In genomic region chr19:17703823-17704463, GRCh38 we compare ENCODE assay signal across 8 cellular contexts. TPM values are rescaled to one million over a fixed set of nuclear protein-coding genes. Genes with fewer than 3 reads are reported as not detected.
DNase-seq lines count a peak whose midpoint lies in the region; ATAC-seq, FAIRE-seq and TF ChIP-seq lines count a peak whose summit lies in the region.

No MANE protein-coding gene starts in this region.

- TF ChIP-seq RAD21 in H1 (IDR thresholded peaks at IDR 0.05 in 1 of 2, conservative IDR thresholded peaks at IDR 0.05 in 1 of 2; ENCODE audit: low read depth in 2 of 2, low read length in 2 of 2), result peak; percentile 71 to 80

- H3K4ac ChIP-seq in H1 (replicated peaks; ENCODE audit: insufficient read length, low read depth, low read length), result no peak overlapping the region

- no peak overlapping the region for H2BK20ac ChIP-seq in H1 (ENCODE audit: low read length)

- ATAC-seq in CD4-positive, CD25-positive, alpha-beta regulatory T cell (ENCODE audit: low read depth in 2 of 2), result peak; percentile 84 to 86
- peak; percentile 93 for ATAC-seq in activated CD8-positive, alpha-beta T cell treated with anti-CD3 and anti-CD28 coated beads, Interleukin-2, amount 10 ng/mL, durations not matched to agents 7 days and 5 days
- peak; percentile 95 to 99 for ATAC-seq in naive thymus-derived CD8-positive, alpha-beta T cell
- peak; percentile 76 for ATAC-seq in stimulated activated naive CD8-positive, alpha-beta T cell treated with anti-CD3 and anti-CD28 coated beads, Interleukin-15, Interleukin-2, amounts not matched to agents 100 U/mL and 50 U/mL, for 24 hours
- no peak for ATAC-seq in GM21423 (IDR thresholded peaks at IDR 0.05; ENCODE audit: unreplicated experiment)
- no peak for ATAC-seq in HG02938 (IDR thresholded peaks at IDR 0.05; ENCODE audit: unreplicated experiment)

- TF ChIP-seq POLR2A in H1 (IDR thresholded peaks at IDR 0.05; ENCODE audit: control extremely low read depth in 1 of 2, low read depth in 2 of 2, low read length in 2 of 2), result no peak

- H4K91ac ChIP-seq in H1 (replicated peaks; ENCODE audit: insufficient read length, low read length), result no peak overlapping the region

- 69% methylated on average over 7 of the region's 11 CpGs; no CpG with 5 or more reads in 1 of the 2 experiments for WGBS in H1 (ENCODE audit: extremely low coverage in 1 of 2, insufficient coverage in 1 of 2, insufficient read length in 1 of 2, insufficient replicate concordance in 2 of 2, low coverage in 1 of 2, low lambda C conversion rate in 2 of 2, missing lambda C conversion rate in 1 of 2), 2 experiments

- H2BK120ac ChIP-seq in H1 (replicated peaks; ENCODE audit: low read depth, low read length), result no peak overlapping the region

- H3K79me2 ChIP-seq in MM.1S (ENCODE audit: low read length) (no peaks in the 10 kb centered on the region), H1 (ENCODE audit: control insufficient read depth in 1 of 2, insufficient read depth in 2 of 2, low read length in 2 of 2) (no peaks in the 10 kb centered on the region)

- H3K9me3 ChIP-seq in CD4-positive, CD25-positive, alpha-beta regulatory T cell (ENCODE audit: control insufficient read depth in 2 of 2, low read length in 2 of 2), result no peaks in the 10 kb centered on the region
- H3K9me3 ChIP-seq in MM.1S (replicated peaks; ENCODE audit: insufficient read depth, low read length) (no peaks in the 10 kb centered on the region), H1 (ENCODE audit: insufficient read depth in 2 of 2, low read depth in 1 of 2, low read length in 1 of 2) (no peaks in the 10 kb centered on the region)

- no peaks in the 10 kb centered on the region for H3K4me1 ChIP-seq in CD4-positive, CD25-positive, alpha-beta regulatory T cell (ENCODE audit: control insufficient read depth, insufficient read depth, low read length, poor library complexity, severe bottlenecking)
- H3K4me1 ChIP-seq in MM.1S (ENCODE audit: low read length) (no peaks in the 10 kb centered on the region), H1 (replicated peaks in 1 of 4; ENCODE audit: control insufficient read depth in 3 of 4, insufficient read depth in 4 of 4, low read length in 3 of 4) (no peaks in the 10 kb centered on the region; a peak in 2 of 7 replicates)

- peaks cover 6% of the 10 kb centered on the region for H3K27me3 Mint-ChIP-seq in CD4-positive, CD25-positive, alpha-beta regulatory T cell
- H3K27me3 Mint-ChIP-seq in activated CD8-positive, alpha-beta T cell treated with anti-CD3 and anti-CD28 coated beads, Interleukin-2, amount 10 ng/mL, durations not matched to agents 7 days and 5 days (ENCODE audit: low read depth), result peaks cover 3% of the 10 kb centered on the region
- peaks cover 2 to 11% (median 4%) of the 10 kb centered on the region in 5 donors for H3K27me3 Mint-ChIP-seq in naive thymus-derived CD8-positive, alpha-beta T cell

- no peaks in the 10 kb centered on the region for H3F3A ChIP-seq in MM.1S (ENCODE audit: insufficient read depth, low read length)

- TF ChIP-seq CTCF in MM.1S (IDR thresholded peaks at IDR 0.05; ENCODE audit: low read length), result peak; percentile 85
- TF ChIP-seq CTCF in H1 (IDR thresholded peaks at IDR 0.05; ENCODE audit: control extremely low read depth in 1 of 3, insufficient read depth in 1 of 3, low read depth in 1 of 3, low read length in 3 of 3), result peak; percentile 81 to 93 (median 89)

- H3K36me3 ChIP-seq in CD4-positive, CD25-positive, alpha-beta regulatory T cell (ENCODE audit: control insufficient read depth, insufficient read depth, low read length), result no peaks in the 10 kb centered on the region
- H3K36me3 ChIP-seq in MM.1S (replicated peaks; ENCODE audit: insufficient read depth, low read length), result no peaks in the 10 kb centered on the region
- H3K36me3 ChIP-seq in H1 (ENCODE audit: control insufficient read depth in 2 of 4, insufficient read depth in 4 of 4, low read length in 3 of 4), result no peaks in the 10 kb centered on the region

- H3K4me1 Mint-ChIP-seq in CD4-positive, CD25-positive, alpha-beta regulatory T cell, result peaks cover 0 to 3% (median under 1%) of the 10 kb centered on the region in 4 donors
- H3K4me1 Mint-ChIP-seq in activated CD8-positive, alpha-beta T cell treated with anti-CD3 and anti-CD28 coated beads, Interleukin-2, amount 10 ng/mL, durations not matched to agents 7 days and 5 days (ENCODE audit: low read depth), result no peaks in the 10 kb centered on the region
- H3K4me1 Mint-ChIP-seq in naive thymus-derived CD8-positive, alpha-beta T cell, result peaks cover 0 to 5% (median 1%) of the 10 kb centered on the region in 4 donors

- no peaks in the 10 kb centered on the region for H3K79me1 ChIP-seq in H1 (ENCODE audit: low read depth, low read length)

- H2AK5ac ChIP-seq in H1 (ENCODE audit: low read depth, low read length), result no peak overlapping the region

- no peak overlapping the region for H4K8ac ChIP-seq in H1 (ENCODE audit: extremely low read depth, insufficient read depth, low read length)

- no peaks in the 10 kb centered on the region for H3K9me2 ChIP-seq in MM.1S (replicated peaks; ENCODE audit: insufficient read depth, low read length)

- peaks cover 3% of the 10 kb centered on the region; the same call in 1 of the 2 replicates for H3K23me2 ChIP-seq in H1 (ENCODE audit: low read depth, low read length)

- no peak overlapping the region for H3K14ac ChIP-seq in H1 (ENCODE audit: insufficient read length)

- no peaks in the 10 kb centered on the region for H3K36me3 Mint-ChIP-seq in CD4-positive, CD25-positive, alpha-beta regulatory T cell
- no peaks in the 10 kb centered on the region for H3K36me3 Mint-ChIP-seq in activated CD8-positive, alpha-beta T cell treated with anti-CD3 and anti-CD28 coated beads, Interleukin-2, amount 10 ng/mL, durations not matched to agents 7 days and 5 days (ENCODE audit: low read depth)
- no peaks in the 10 kb centered on the region for H3K36me3 Mint-ChIP-seq in naive thymus-derived CD8-positive, alpha-beta T cell

- no peak overlapping the region for H2BK5ac ChIP-seq in H1 (ENCODE audit: low read depth, low read length)

- CTCF ChIA-PET in activated CD8-positive, alpha-beta T cell treated with anti-CD3 and anti-CD28 coated beads, Interleukin-2, amount 10 ng/mL, durations not matched to agents 7 days and 5 days (lab: Charles Lee), result interaction anchor here (0.6 to 3.5 kb wide), 19 partner anchors 11 to 711 kb away, joined by 3 to 20 read pairs (median 4); partner anchors contain the start of genes CCDC124 and RPL18A
- CTCF ChIA-PET in H1 (lab: Charles Lee; ENCODE audit: partially characterized antibody), result interaction anchor here (0.6 to 5.5 kb wide), 28 partner anchors 8 to 517 kb away, joined by 3 to 34 read pairs (median 4); partner anchors contain the start of gene MAP1S

- H3K4me3 Mint-ChIP-seq in CD4-positive, CD25-positive, alpha-beta regulatory T cell, result peak overlapping the region in 1 of 4 donors; percentile 28
- H3K4me3 Mint-ChIP-seq in activated CD8-positive, alpha-beta T cell treated with anti-CD3 and anti-CD28 coated beads, Interleukin-2, amount 10 ng/mL, durations not matched to agents 7 days and 5 days, result no peak overlapping the region
- H3K4me3 Mint-ChIP-seq in naive thymus-derived CD8-positive, alpha-beta T cell, result no peak overlapping the region

- H4K5ac ChIP-seq in H1 (ENCODE audit: insufficient read length, low read depth, low read length), result no peak overlapping the region

- H2AFZ ChIP-seq in MM.1S (ENCODE audit: low read length) (no peak overlapping the region), H1 (ENCODE audit: low read length) (no peak overlapping the region)

- no peak overlapping the region for H3K23ac ChIP-seq in H1 (ENCODE audit: insufficient read length)

- DNase-seq in CD4-positive, CD25-positive, alpha-beta regulatory T cell, result peak; percentile 54 to 64 (median 55)
- DNase-seq in MM.1S (peak; percentile 19), H1 (ENCODE audit: low read depth in 1 of 2, low spot score in 2 of 2) (peak in 1 of 2 experiments; percentile 95)
- peak; percentile 74 for DNase-seq in activated CD8-positive, alpha-beta T cell treated with anti-CD3 and anti-CD28 coated beads, Interleukin-2, amount 10 ng/mL, durations not matched to agents 7 days and 5 days
- DNase-seq in naive thymus-derived CD8-positive, alpha-beta T cell, result peak; percentile 48 to 83 (median 70)
- DNase-seq in stimulated activated naive CD8-positive, alpha-beta T cell treated with anti-CD3 and anti-CD28 coated beads, Interleukin-15, Interleukin-2, amounts not matched to agents 100 U/mL and 50 U/mL, for 24 hours, result peak; percentile 85

- H3K4me2 ChIP-seq in MM.1S (ENCODE audit: low read depth, low read length) (no peak overlapping the region), H1 (ENCODE audit: insufficient read depth in 1 of 2, low read depth in 2 of 2, low read length in 2 of 2) (no peak overlapping the region)

- no peak overlapping the region for H3K4me3 ChIP-seq in CD4-positive, CD25-positive, alpha-beta regulatory T cell (ENCODE audit: low read depth, low read length)
- H3K4me3 ChIP-seq in MM.1S (ENCODE audit: low read length) (no peak overlapping the region), H1 (ENCODE audit: extremely low read depth in 1 of 4, insufficient read depth in 2 of 4, low read depth in 3 of 4, low read length in 4 of 4) (no peak overlapping the region)

- peaks cover 0 to 2% (median 0%) of the 10 kb centered on the region in 7 donors for H3K9me3 Mint-ChIP-seq in CD4-positive, CD25-positive, alpha-beta regulatory T cell
- H3K9me3 Mint-ChIP-seq in activated CD8-positive, alpha-beta T cell treated with anti-CD3 and anti-CD28 coated beads, Interleukin-2, amount 10 ng/mL, durations not matched to agents 7 days and 5 days (ENCODE audit: insufficient read depth), result no peaks in the 10 kb centered on the region
- H3K9me3 Mint-ChIP-seq in naive thymus-derived CD8-positive, alpha-beta T cell, result no peaks in the 10 kb centered on the region

- no peak overlapping the region for H2BK12ac ChIP-seq in H1 (ENCODE audit: low read depth, low read length)

- H4K20me1 ChIP-seq in MM.1S (ENCODE audit: insufficient read depth, low read length) (no peaks in the 10 kb centered on the region), H1 (replicated peaks in 1 of 2; ENCODE audit: control insufficient read depth in 1 of 2, insufficient read depth in 2 of 2, low read length in 2 of 2) (no peaks in the 10 kb centered on the region)

- H3K56ac ChIP-seq in H1 (replicated peaks; ENCODE audit: insufficient read length, low read depth, low read length), result no peak overlapping the region

- H3K27ac Mint-ChIP-seq in CD4-positive, CD25-positive, alpha-beta regulatory T cell, result no peak overlapping the region
- H3K27ac Mint-ChIP-seq in activated CD8-positive, alpha-beta T cell treated with anti-CD3 and anti-CD28 coated beads, Interleukin-2, amount 10 ng/mL, durations not matched to agents 7 days and 5 days, result no peak overlapping the region
- peak overlapping the region in 1 of 10 donors; percentile 28 for H3K27ac Mint-ChIP-seq in naive thymus-derived CD8-positive, alpha-beta T cell

- H3K27ac ChIP-seq in CD4-positive, CD25-positive, alpha-beta regulatory T cell (ENCODE audit: insufficient read depth, low read length, poor library complexity, severe bottlenecking), result no peak overlapping the region
- H3K27ac ChIP-seq in MM.1S (ENCODE audit: low read length) (no peak overlapping the region), H1 (ENCODE audit: low read depth, low read length) (no peak overlapping the region)

- no peak for TF ChIP-seq EP300 in H1 (IDR thresholded peaks at IDR 0.05; ENCODE audit: borderline replicate concordance in 1 of 2, low read depth in 2 of 2, low read length in 2 of 2)

- H3K9ac ChIP-seq in MM.1S (ENCODE audit: low read length) (no peak overlapping the region), H1 (replicated peaks in 1 of 4; ENCODE audit: extremely low read depth in 1 of 4, low read depth in 3 of 4, low read length in 3 of 4) (no peak overlapping the region)

- FAIRE-seq in H1 (lab: Jason Lieb, UNC), result peak; percentile 94

- H3K27me3 ChIP-seq in CD4-positive, CD25-positive, alpha-beta regulatory T cell (ENCODE audit: control insufficient read depth, insufficient read depth, low read length), result no peaks in the 10 kb centered on the region
- peaks cover 44% of the 10 kb centered on the region for H3K27me3 ChIP-seq in MM.1S (replicated peaks; ENCODE audit: insufficient read depth, low read length)
- peaks cover 0 to 6% (median 5%) of the 10 kb centered on the region in 4 experiments; a peak in 4 of 7 replicates for H3K27me3 ChIP-seq in H1 (replicated peaks in 1 of 4; ENCODE audit: control insufficient read depth in 3 of 4, extremely low read depth in 1 of 4, insufficient read depth in 3 of 4, low read length in 3 of 4)

- POLR2A ChIA-PET in activated CD8-positive, alpha-beta T cell treated with anti-CD3 and anti-CD28 coated beads, Interleukin-2, amount 10 ng/mL, durations not matched to agents 7 days and 5 days (lab: Charles Lee), result no interaction called here
- POLR2A ChIA-PET in H1 (lab: Charles Lee; ENCODE audit: partially characterized antibody), result interaction anchor here (0.6 to 1.7 kb wide), 3 partner anchors 11 to 98 kb away, joined by 3 to 6 read pairs (median 3); partner anchors contain the start of gene UNC13A
- POLR2A ChIA-PET in naive thymus-derived CD8-positive, alpha-beta T cell (lab: Charles Lee), result interaction anchor here (0.5 to 1.0 kb wide), 2 partner anchors 80 to 185 kb away, joined by 3 to 5 read pairs; no protein-coding TSS in a partner anchor

- no peak overlapping the region for H2BK15ac ChIP-seq in H1 (ENCODE audit: low read length)

- H3K18ac ChIP-seq in H1 (ENCODE audit: extremely low read depth, low read length), result no peak overlapping the region

RNA-seq across cellular contexts. Expression of gene MAP1S, which starts 15.3 kb away (rescaled TPM):
- total RNA-seq in CD4-positive, CD25-positive, alpha-beta regulatory T cell, result 47.6 TPM
- 10 to 100 TPM; 14.0 to 26.6 (median 20.1) TPM for polyA plus RNA-seq in CD4-positive, CD25-positive, alpha-beta regulatory T cell
- total RNA-seq in activated CD8-positive, alpha-beta T cell treated with anti-CD3 and anti-CD28 coated beads, Interleukin-2, amount 10 ng/mL, durations not matched to agents 7 days and 5 days, result 10 to 100 TPM; 79.0 to 83.8 TPM
- 115 and 116 TPM in 2 replicates for total RNA-seq in H1 (2021; fragmentation: NEBNext Ultra II Directional; extraction: Animal tissue kit (Norgen Biotek cat#: 25700))
- polyA plus RNA-seq in H1 (2011; rRNA removed), result 66.7 and 161 TPM in 2 replicates
- 36.1 TPM for polyA plus RNA-seq in H1 (2011; cell fraction: cytosol; rRNA removed)
- polyA plus RNA-seq in H1 (2011; cell fraction: nucleus; rRNA removed), result 88.4 TPM
- 82.0 to 146 TPM (median 135 TPM) in 4 replicates for polyA plus RNA-seq in H1 (2012, experiment 1 of 2)
- polyA plus RNA-seq in H1 (2012, experiment 2 of 2), result 65.2 TPM
- 49.7 TPM for polyA plus RNA-seq in H1 (2013, experiment 1 of 2)
- 45.9 TPM for polyA plus RNA-seq in H1 (2013, experiment 2 of 2)
- 67.0 and 81.2 TPM in 2 replicates for polyA minus RNA-seq in H1 (2011; rRNA and poly(A)+ RNA removed)
- polyA minus RNA-seq in H1 (2011; cell fraction: cytosol; rRNA and poly(A)+ RNA removed), result 103 TPM
- 39.2 TPM for polyA minus RNA-seq in H1 (2011; cell fraction: nucleus; rRNA and poly(A)+ RNA removed)
- total RNA-seq in naive thymus-derived CD8-positive, alpha-beta T cell, result 10 to 100 TPM; 50.1 to 54.2 TPM
- 10 to 100 TPM; 13.8 to 40.0 (median 18.7) TPM for polyA plus RNA-seq in naive thymus-derived CD8-positive, alpha-beta T cell

RNA-seq across cellular contexts. Expression of gene UNC13A, which starts 15.8 kb away (rescaled TPM):
- not detected for total RNA-seq in CD4-positive, CD25-positive, alpha-beta regulatory T cell
- not detected for polyA plus RNA-seq in CD4-positive, CD25-positive, alpha-beta regulatory T cell
- total RNA-seq in activated CD8-positive, alpha-beta T cell treated with anti-CD3 and anti-CD28 coated beads, Interleukin-2, amount 10 ng/mL, durations not matched to agents 7 days and 5 days, result under 1 TPM; 0.03 TPM
- 45.0 and 47.6 TPM in 2 replicates for total RNA-seq in H1 (2021; fragmentation: NEBNext Ultra II Directional; extraction: Animal tissue kit (Norgen Biotek cat#: 25700))
- 13.1 and 15.8 TPM in 2 replicates for polyA plus RNA-seq in H1 (2011; rRNA removed)
- 16.9 TPM for polyA plus RNA-seq in H1 (2011; cell fraction: cytosol; rRNA removed)
- polyA plus RNA-seq in H1 (2011; cell fraction: nucleus; rRNA removed), result 49.4 TPM
- polyA plus RNA-seq in H1 (2012, experiment 1 of 2), result 26.1 to 33.9 TPM (median 30.6 TPM) in 4 replicates
- 6.6 TPM for polyA plus RNA-seq in H1 (2012, experiment 2 of 2)
- polyA plus RNA-seq in H1 (2013, experiment 1 of 2), result 18.5 TPM
- 18.8 TPM for polyA plus RNA-seq in H1 (2013, experiment 2 of 2)
- 30.3 and 40.8 TPM in 2 replicates for polyA minus RNA-seq in H1 (2011; rRNA and poly(A)+ RNA removed)
- polyA minus RNA-seq in H1 (2011; cell fraction: cytosol; rRNA and poly(A)+ RNA removed), result 22.1 TPM
- polyA minus RNA-seq in H1 (2011; cell fraction: nucleus; rRNA and poly(A)+ RNA removed), result 31.9 TPM
- total RNA-seq in naive thymus-derived CD8-positive, alpha-beta T cell, result under 1 TPM; 0.03 to 0.10 TPM
- polyA plus RNA-seq in naive thymus-derived CD8-positive, alpha-beta T cell, result under 1 TPM in 2 of 3 donors, not detected in 1; 0.01 to 0.06 TPM

RNA-seq across cellular contexts. Expression of gene FCHO1, which starts 47.3 kb away (rescaled TPM):
- total RNA-seq in CD4-positive, CD25-positive, alpha-beta regulatory T cell, result 71.9 TPM
- polyA plus RNA-seq in CD4-positive, CD25-positive, alpha-beta regulatory T cell, result 10 to 100 TPM in 3 of 4 donors, 1 to 10 TPM in 1; 8.3 to 16.6 (median 13.7) TPM
- 10 to 100 TPM; 55.0 to 58.1 TPM for total RNA-seq in activated CD8-positive, alpha-beta T cell treated with anti-CD3 and anti-CD28 coated beads, Interleukin-2, amount 10 ng/mL, durations not matched to agents 7 days and 5 days
- 25.9 and 27.0 TPM in 2 replicates for total RNA-seq in H1 (2021; fragmentation: NEBNext Ultra II Directional; extraction: Animal tissue kit (Norgen Biotek cat#: 25700))
- polyA plus RNA-seq in H1 (2011; rRNA removed), result 13.0 and 19.5 TPM in 2 replicates
- polyA plus RNA-seq in H1 (2011; cell fraction: cytosol; rRNA removed), result 7.2 TPM
- polyA plus RNA-seq in H1 (2011; cell fraction: nucleus; rRNA removed), result 18.3 TPM
- polyA plus RNA-seq in H1 (2012, experiment 1 of 2), result 16.1 to 33.3 TPM (median 30.3 TPM) in 4 replicates
- 31.0 TPM for polyA plus RNA-seq in H1 (2012, experiment 2 of 2)
- 32.3 TPM for polyA plus RNA-seq in H1 (2013, experiment 1 of 2)
- polyA plus RNA-seq in H1 (2013, experiment 2 of 2), result 30.1 TPM
- polyA minus RNA-seq in H1 (2011; rRNA and poly(A)+ RNA removed), result 7.4 and 12.0 TPM in 2 replicates
- polyA minus RNA-seq in H1 (2011; cell fraction: cytosol; rRNA and poly(A)+ RNA removed), result 10.9 TPM
- polyA minus RNA-seq in H1 (2011; cell fraction: nucleus; rRNA and poly(A)+ RNA removed), result 27.5 TPM
- 10 to 100 TPM; 94.1 to 99.7 TPM for total RNA-seq in naive thymus-derived CD8-positive, alpha-beta T cell
- 10 to 100 TPM; 11.2 to 31.8 (median 16.4) TPM for polyA plus RNA-seq in naive thymus-derived CD8-positive, alpha-beta T cell

Comparison
In these comparisons a context has a peak if more than half of its experiments do, and no peak if none do; other contexts are left out.
1. ATAC-seq: peak in CD4-positive, CD25-positive, alpha-beta regulatory T cell (2 of 2), activated CD8-positive, alpha-beta T cell treated with anti-CD3 and anti-CD28 coated beads, Interleukin-2, amount 10 ng/mL, durations not matched to agents 7 days and 5 days (single experiment), naive thymus-derived CD8-positive, alpha-beta T cell (2 of 2) and stimulated activated naive CD8-positive, alpha-beta T cell treated with anti-CD3 and anti-CD28 coated beads, Interleukin-15, Interleukin-2, amounts not matched to agents 100 U/mL and 50 U/mL, for 24 hours (single experiment); none in GM21423 (single experiment) and HG02938 (single experiment).
2. RNA of gene UNC13A, which starts 15.8 kb away (total RNA-seq): 45.0 to 47.6 TPM in H1; 0.03 to 0.10 TPM in naive thymus-derived CD8-positive, alpha-beta T cell, 0.03 TPM in activated CD8-positive, alpha-beta T cell treated with anti-CD3 and anti-CD28 coated beads, Interleukin-2, amount 10 ng/mL, durations not matched to agents 7 days and 5 days and not detected in CD4-positive, CD25-positive, alpha-beta regulatory T cell (single experiment); every median in the first group is over 10 times any median in the second.